Comparison of ENCODE assay signal across 25 cellular contexts in genomic region chrX:20309796-20310195, GRCh38. TPM values are rescaled to one million over a fixed set of nuclear protein-coding genes. Genes with fewer than 3 reads are reported as not detected.
DNase-seq lines count a peak whose midpoint lies in the region; ATAC-seq and TF ChIP-seq lines count a peak whose summit lies in the region.
"Had no signal": no experiment of that assay in that cellular context is flagged by ENCODE, and none has a peak within 500 bp of the region (broad histone marks: within the 10 kb centered on the region; RNA-seq: fewer than 3 reads in every experiment).

No MANE protein-coding gene starts in this region.

- CTCF ChIA-PET in AG04449 (lab: Yijun Ruan, JAX), result no interaction called here
- CTCF ChIA-PET in activated CD8-positive, alpha-beta T cell treated with anti-CD3 and anti-CD28 coated beads for 36 hours (lab: Charles Lee), result no interaction called here

- no peak overlapping the region for H3K4me3 ChIP-seq in AG04449 (ENCODE audit: low read depth, low read length)
- H3K4me3 ChIP-seq: A549, heart left ventricle, smooth muscle cell had no signal

- no peaks in the 10 kb centered on the region for H3K9me3 Mint-ChIP-seq in activated CD8-positive, alpha-beta T cell treated with anti-CD3 and anti-CD28 coated beads for 36 hours
- H3K9me3 Mint-ChIP-seq: activated naive CD4-positive, alpha-beta T cell treated with anti-CD3 and anti-CD28 coated beads, Interleukin-2, amount 50 U/mL, for 72 hours; activated T-helper 2 cell treated with anti-CD3 and anti-CD28 coated beads, Interferon-gamma antibody, Interleukin-2, Interleukin-4, amounts not matched to agents 10 μg/mL and 5 μg/mL and 100 μg/mL, durations not matched to agents 14 hours and 24 hours and 36 hours; WTC11 had no signal

- no peak for ATAC-seq in GM21360 (IDR thresholded peaks at IDR 0.05; ENCODE audit: unreplicated experiment)
- ATAC-seq in activated CD8-positive, alpha-beta T cell treated with anti-CD3 and anti-CD28 coated beads for 36 hours, result no peak
- ATAC-seq: A549; activated naive CD4-positive, alpha-beta T cell treated with anti-CD3 and anti-CD28 coated beads, Interleukin-2, amount 50 U/mL, for 72 hours; heart left ventricle; left cardiac atrium; WTC11 had no signal

- intact Hi-C loops in activated CD8-positive, alpha-beta T cell treated with anti-CD3 and anti-CD28 coated beads for 36 hours (cut with micrococcal nuclease), result no loop called here

- DNase-seq in AG04449 (ENCODE audit: low read depth, low spot score) (peak; percentile 16), HCEC 1CT (peak; percentile 56), amniotic stem cell (lab: John Stamatoyannopoulos, UW) (peak; percentile 2), iris pigment epithelial cell (ENCODE audit: low read depth) (peak; percentile 64), HuH-7.5 (ENCODE audit: low spot score) (no peak)
- no peak for DNase-seq in activated CD4-positive, alpha-beta T cell treated with anti-CD3 and anti-CD28 coated beads, Interleukin-2, amount 50 U/mL, for 1 hour
- no peak for DNase-seq in activated CD8-positive, alpha-beta T cell treated with anti-CD3 and anti-CD28 coated beads for 36 hours
- DNase-seq: activated CD8-positive, alpha-beta memory T cell treated with anti-CD3 and anti-CD28 coated beads, Interleukin-2, amount 50 U/mL, for 48 hours; cerebellar nuclear complex; foreskin fibroblast; heart left ventricle; left cardiac atrium; mammary epithelial cell; NCI-H1105 treated with DMSO at 0.1 percent for 48 hours; NCI-H2029 treated with DMSO at 0.1 percent for 48 hours; NCI-H226; NCI-H748 treated with DMSO at 0.1 percent for 48 hours; substantia nigra; T-helper 9 cell had no signal

- POLR2A ChIA-PET in AG04449 (lab: Yijun Ruan, JAX), result no interaction called here
- POLR2A ChIA-PET in activated CD8-positive, alpha-beta T cell treated with anti-CD3 and anti-CD28 coated beads for 36 hours (lab: Charles Lee), result interaction anchor here (0.6 kb wide), 1 partner anchor 550 kb away, joined by 3 read pairs; no protein-coding TSS in a partner anchor

- no peak overlapping the region for H3K27ac Mint-ChIP-seq in activated CD8-positive, alpha-beta T cell treated with anti-CD3 and anti-CD28 coated beads for 36 hours
- H3K27ac Mint-ChIP-seq: activated naive CD4-positive, alpha-beta T cell treated with anti-CD3 and anti-CD28 coated beads, Interleukin-2, amount 50 U/mL, for 72 hours; activated T-helper 2 cell treated with anti-CD3 and anti-CD28 coated beads, Interferon-gamma antibody, Interleukin-2, Interleukin-4, amounts not matched to agents 10 μg/mL and 5 μg/mL and 100 μg/mL, durations not matched to agents 14 hours and 24 hours and 36 hours; WTC11 had no signal

- TF ChIP-seq CTCF in AG04449 (IDR thresholded peaks at IDR 0.05; ENCODE audit: insufficient read depth, low read length, missing control alignments), result no peak
- no peak for TF ChIP-seq CTCF in activated CD8-positive, alpha-beta T cell treated with anti-CD3 and anti-CD28 coated beads for 36 hours (IDR thresholded peaks at IDR 0.05)

- H3K4me3 Mint-ChIP-seq in activated CD8-positive, alpha-beta T cell treated with anti-CD3 and anti-CD28 coated beads for 36 hours, result no peak overlapping the region
- H3K4me3 Mint-ChIP-seq: WTC11 had no signal

- peaks cover 3% of the 10 kb centered on the region for H3K4me1 Mint-ChIP-seq in activated CD8-positive, alpha-beta T cell treated with anti-CD3 and anti-CD28 coated beads for 36 hours (ENCODE audit: low read depth)

- no peaks in the 10 kb centered on the region for H3K36me3 Mint-ChIP-seq in activated CD8-positive, alpha-beta T cell treated with anti-CD3 and anti-CD28 coated beads for 36 hours (ENCODE audit: low read depth)
- H3K36me3 Mint-ChIP-seq: activated naive CD4-positive, alpha-beta T cell treated with anti-CD3 and anti-CD28 coated beads, Interleukin-2, amount 50 U/mL, for 72 hours; WTC11 had no signal

- no peaks in the 10 kb centered on the region for H3K27me3 Mint-ChIP-seq in activated CD8-positive, alpha-beta T cell treated with anti-CD3 and anti-CD28 coated beads for 36 hours

RNA-seq across cellular contexts. Expression of gene RPS6KA3, which starts 43.1 kb away (rescaled TPM):
- 10 to 100 TPM; 52.6 to 56.9 TPM for total RNA-seq in activated CD8-positive, alpha-beta T cell treated with anti-CD3 and anti-CD28 coated beads for 36 hours

Comparison
In these comparisons a context has a peak if more than half of its experiments do, and no peak if none do; other contexts are left out.
1. DNase-seq: peak in AG04449 (single experiment), HCEC 1CT (single experiment), amniotic stem cell (single experiment) and iris pigment epithelial cell (single experiment); none in activated CD4-positive, alpha-beta T cell treated with anti-CD3 and anti-CD28 coated beads, Interleukin-2, amount 50 U/mL, for 1 hour (single experiment), activated CD8-positive, alpha-beta T cell treated with anti-CD3 and anti-CD28 coated beads for 36 hours (single experiment) and HuH-7.5 (single experiment).